In genomic region chr3:99418209-99418635, GRCh38 we compare ENCODE assay signal across 14 cellular contexts.
DNase-seq lines count a peak whose midpoint lies in the region; ATAC-seq and TF ChIP-seq lines count a peak whose summit lies in the region.
"Had no signal": no experiment of that assay in that cellular context is flagged by ENCODE, and none has a peak within 500 bp of the region (broad histone marks: within the 10 kb centered on the region; RNA-seq: fewer than 3 reads in every experiment).

No MANE protein-coding gene starts in this region.

- H3K36me3 ChIP-seq in ascending aorta = no peaks in the 10 kb centered on the region

- H3K27ac Mint-ChIP-seq in T-helper 17 cell = no peak overlapping the region

- TF ChIP-seq POLR2A in GM18505 (IDR thresholded peaks at IDR 0.05; ENCODE audit: borderline replicate concordance, extremely low read depth, insufficient read depth, insufficient read length) = no peak

- intact Hi-C loops in ascending aorta (cut with DNase I) = loop anchor here (5.0 to 10.0 kb wide), 2 partner anchors 166 to 217 kb away; partner anchors contain the start of gene COL8A1

- H3K36me3 Mint-ChIP-seq in T-helper 17 cell (ENCODE audit: low read depth) = no peaks in the 10 kb centered on the region

- peaks cover 0 to 10% of the 10 kb centered on the region in 2 donors for H3K4me1 ChIP-seq in ascending aorta
- H3K4me1 ChIP-seq: testis had no signal

- DNase-seq in ascending aorta (ENCODE audit: low spot score in 2 of 2) = no peak
- no peak for DNase-seq in stimulated activated CD8-positive, alpha-beta memory T cell treated with anti-CD3 and anti-CD28 coated beads, Interleukin-4, amount 100 ng/mL, for 48 hours
- DNase-seq in T-helper 17 cell = no peak
- no peak for DNase-seq in T-helper 2 cell
- DNase-seq in SW480 (ENCODE audit: low spot score) = no peak
- DNase-seq: activated CD4-positive, alpha-beta T cell treated with anti-CD3 and anti-CD28 coated beads for 1 hour; activated naive CD4-positive, alpha-beta T cell treated with anti-CD3 and anti-CD28 coated beads, Interleukin-2, amount 50 U/mL, for 16 hours; NCI-H2081; stimulated activated CD4-positive, alpha-beta T cell treated with anti-CD3 and anti-CD28 coated beads, Interleukin-4, amount 100 ng/mL, for 1 hour; testis had no signal

- H3K9me3 ChIP-seq in ascending aorta = no peaks in the 10 kb centered on the region
- H3K9me3 ChIP-seq in T-helper 17 cell (ENCODE audit: control insufficient read depth, low read length, poor library complexity, severe bottlenecking) = no peaks in the 10 kb centered on the region
- H3K9me3 ChIP-seq: testis had no signal

- no peak overlapping the region for H3K4me3 ChIP-seq in ascending aorta
- H3K4me3 ChIP-seq: testis had no signal

- peak overlapping the region; percentile 56 to 79 for H3K27ac ChIP-seq in ascending aorta
- H3K27ac ChIP-seq: testis had no signal

- no peaks in the 10 kb centered on the region for H3K27me3 ChIP-seq in ascending aorta
- H3K27me3 ChIP-seq: testis had no signal

- no peak for TF ChIP-seq CTCF in ascending aorta (IDR thresholded peaks at IDR 0.05)

- no peak overlapping the region for H3K4me3 Mint-ChIP-seq in T-helper 17 cell
- H3K4me3 Mint-ChIP-seq: neural crest cell had no signal

- no peaks in the 10 kb centered on the region for H3K4me1 Mint-ChIP-seq in T-helper 17 cell
- H3K4me1 Mint-ChIP-seq: neural crest cell had no signal

- H3K27me3 Mint-ChIP-seq in T-helper 17 cell = no peaks in the 10 kb centered on the region

- ATAC-seq in GM18505 (IDR thresholded peaks at IDR 0.05; ENCODE audit: unreplicated experiment) = peak; percentile 70
- ATAC-seq in GM21381 (IDR thresholded peaks at IDR 0.05; ENCODE audit: unreplicated experiment) = peak; percentile 55
- peak; percentile 40 for ATAC-seq in HG03045 (IDR thresholded peaks at IDR 0.05; ENCODE audit: unreplicated experiment)
- no peak for ATAC-seq in T-helper 17 cell
